Comparison of ENCODE assay signal across 8 cellular contexts in genomic region chr15:59174846-59175831, GRCh38. TPM values are rescaled to one million over a fixed set of nuclear protein-coding genes. Genes with fewer than 3 reads are reported as not detected.
DNase-seq lines count a peak whose midpoint lies in the region; ATAC-seq and TF ChIP-seq lines count a peak whose summit lies in the region.

No MANE protein-coding gene starts in this region.

- H3K4me3 ChIP-seq in HAP-1 (no peak overlapping the region), tibial nerve (no peak overlapping the region)

- DNase-seq in DMS153 treated with DMSO at 0.1 percent for 48 hours (lab: John Stamatoyannopoulos, UW; ENCODE audit: unreplicated experiment) (peak; percentile 9), HAP-1 (ENCODE audit: low spot score in 2 of 2) (peak; percentile 79 to 82), NCI-H510A treated with DMSO at 0.1 percent for 48 hours (lab: John Stamatoyannopoulos, UW) (peak; percentile 79), fibroblast of gingiva (ENCODE audit: low read depth) (peak; percentile 93), nephron progenitor cell (peak; percentile 44), tibial nerve (ENCODE audit: low spot score in 2 of 2) (peak; percentile 28 to 39)
- peak in 2 of 3 experiments; percentile 6 to 9 for DNase-seq in activated CD8-positive, alpha-beta memory T cell treated with anti-CD3 and anti-CD28 coated beads for 48 hours (ENCODE audit: low read depth in 2 of 3, low spot score in 2 of 3)

- H3K4me1 Mint-ChIP-seq in nephron progenitor cell = peaks cover 31% of the 10 kb centered on the region

- in situ Hi-C loops in HAP-1 (cut with MboI; ENCODE audit: low sequenced_read_pairs) = loop anchor here (5.0 kb wide), 1 partner anchor 322 kb away; no protein-coding TSS in a partner anchor

- H3K4me1 ChIP-seq in HAP-1 (peaks cover 10% of the 10 kb centered on the region), tibial nerve (peaks cover 0 to 22% (median 6%) of the 10 kb centered on the region in 4 donors)

- peaks cover 53% of the 10 kb centered on the region for H3K36me3 Mint-ChIP-seq in nephron progenitor cell (ENCODE audit: low read depth)

- peak overlapping the region; percentile 14 to 80 (median 56) for H3K27ac ChIP-seq in tibial nerve

- H3K9me3 Mint-ChIP-seq in nephron progenitor cell = peaks cover 3% of the 10 kb centered on the region

- peak overlapping the region; percentile 97 for H3K27ac Mint-ChIP-seq in nephron progenitor cell

- no peaks in the 10 kb centered on the region for H3K9me3 ChIP-seq in HAP-1
- H3K9me3 ChIP-seq in tibial nerve = no peaks in the 10 kb centered on the region

- TF ChIP-seq CTCF in nephron progenitor cell (IDR thresholded peaks at IDR 0.05) = peak; percentile 55
- TF ChIP-seq CTCF in tibial nerve (IDR thresholded peaks at IDR 0.05) = peak; percentile 47 to 67 (median 61)

- WGBS in tibial nerve, 2 donors = 47 to 48% methylated on average over 10 of the region's 10 CpGs

- H3K4me3 Mint-ChIP-seq in nephron progenitor cell = no peak overlapping the region

- no peak for TF ChIP-seq POLR2A in tibial nerve (IDR thresholded peaks at IDR 0.05)

- no peak for TF ChIP-seq EP300 in tibial nerve (IDR thresholded peaks at IDR 0.05)

- no peaks in the 10 kb centered on the region for H3K27me3 ChIP-seq in HAP-1 (ENCODE audit: low read depth)
- H3K27me3 ChIP-seq in tibial nerve = no peaks in the 10 kb centered on the region

- no peak for ATAC-seq in GM18907 (IDR thresholded peaks at IDR 0.05; ENCODE audit: unreplicated experiment)

- no peaks in the 10 kb centered on the region; the same call in 1 of the 2 replicates for H3K36me3 ChIP-seq in HAP-1 (replicated peaks)
- H3K36me3 ChIP-seq in tibial nerve = peaks cover 0 to 69% (median 0%) of the 10 kb centered on the region in 3 donors

- H3K27me3 Mint-ChIP-seq in nephron progenitor cell (ENCODE audit: low read depth, poor library complexity) = no peaks in the 10 kb centered on the region

RNA-seq across cellular contexts. Expression of gene LDHAL6B, which starts 31.5 kb away (rescaled TPM):
- not detected for total RNA-seq in tibial nerve

Comparison
In these comparisons a context has a peak if more than half of its experiments do, and no peak if none do; other contexts are left out.
1. DNase-seq: peak in every context shown above with its lines; median percentile 93 in fibroblast of gingiva; 80 in HAP-1; 79 in NCI-H510A treated with DMSO at 0.1 percent for 48 hours; 44 in nephron progenitor cell; 34 in tibial nerve; 9 in DMS153 treated with DMSO at 0.1 percent for 48 hours; 8 in activated CD8-positive, alpha-beta memory T cell treated with anti-CD3 and anti-CD28 coated beads for 48 hours.